8 cellular contexts compared by ENCODE assay signal in genomic region chr20:34364013-34364382, GRCh38. TPM values are rescaled to one million over a fixed set of nuclear protein-coding genes. Genes with fewer than 3 reads are reported as not detected.
DNase-seq lines count a peak whose midpoint lies in the region; ATAC-seq and FAIRE-seq lines count a peak whose summit lies in the region.

No MANE protein-coding gene starts in this region.

- peaks cover 53% of the 10 kb centered on the region for H3K4me1 Mint-ChIP-seq in activated naive CD8-positive, alpha-beta T cell treated with anti-CD3 and anti-CD28 coated beads, Interleukin-2, amount 50 U/mL, for 24 hours
- peaks cover 44% of the 10 kb centered on the region for H3K4me1 Mint-ChIP-seq in stimulated activated effector memory CD8-positive, alpha-beta T cell treated with anti-CD3 and anti-CD28 coated beads, Interleukin-12 subunit alpha, Interleukin-12 subunit beta, amount 100 ng/mL, for 72 hours

- H3K36me3 ChIP-seq in HUES6 (ENCODE audit: control insufficient read depth, insufficient read depth, low read length) (peaks cover 9% of the 10 kb centered on the region), iPS-15b (ENCODE audit: control insufficient read depth, insufficient read depth, low read length) (peaks cover 3% of the 10 kb centered on the region)

- no peak for ATAC-seq in activated naive CD8-positive, alpha-beta T cell treated with anti-CD3 and anti-CD28 coated beads, Interleukin-2, amount 50 U/mL, for 24 hours
- ATAC-seq in stimulated activated effector memory CD8-positive, alpha-beta T cell treated with anti-CD3 and anti-CD28 coated beads, Interleukin-12 subunit alpha, Interleukin-12 subunit beta, amount 100 ng/mL, for 72 hours = no peak
- ATAC-seq in GM19455 (IDR thresholded peaks at IDR 0.05; ENCODE audit: unreplicated experiment) = no peak

- H3K4me3 ChIP-seq in HUES6 (ENCODE audit: low read depth, low read length) (peak overlapping the region; percentile 99), iPS-15b (ENCODE audit: low read depth, low read length) (peak overlapping the region; percentile 89)

- H3K36me3 Mint-ChIP-seq in activated naive CD8-positive, alpha-beta T cell treated with anti-CD3 and anti-CD28 coated beads, Interleukin-2, amount 50 U/mL, for 24 hours (ENCODE audit: low read depth) = peaks cover 26% of the 10 kb centered on the region
- peaks cover 35% of the 10 kb centered on the region for H3K36me3 Mint-ChIP-seq in stimulated activated effector memory CD8-positive, alpha-beta T cell treated with anti-CD3 and anti-CD28 coated beads, Interleukin-12 subunit alpha, Interleukin-12 subunit beta, amount 100 ng/mL, for 72 hours

- no peak overlapping the region for H3K27ac ChIP-seq in HUES6 (ENCODE audit: low read depth, low read length)

- peak; percentile 33 for DNase-seq in AG08396 (ENCODE audit: low spot score)
- peak; percentile 44 for DNase-seq in activated naive CD8-positive, alpha-beta T cell treated with anti-CD3 and anti-CD28 coated beads, Interleukin-2, amount 50 U/mL, for 24 hours
- DNase-seq in stimulated activated effector memory CD8-positive, alpha-beta T cell treated with anti-CD3 and anti-CD28 coated beads, Interleukin-12 subunit alpha, Interleukin-12 subunit beta, amount 100 ng/mL, for 72 hours (ENCODE audit: low spot score in 2 of 2) = no peak
- DNase-seq in DMS153 treated with DMSO at 0.1 percent for 48 hours (lab: John Stamatoyannopoulos, UW; ENCODE audit: unreplicated experiment) = no peak
- no peak for DNase-seq in frontal cortex (ENCODE audit: low spot score in 2 of 2)

- no peaks in the 10 kb centered on the region for H3K27me3 Mint-ChIP-seq in activated naive CD8-positive, alpha-beta T cell treated with anti-CD3 and anti-CD28 coated beads, Interleukin-2, amount 50 U/mL, for 24 hours

- H3K9ac ChIP-seq in HUES6 (ENCODE audit: low read length) (peak overlapping the region; percentile 98), iPS-15b (ENCODE audit: low read depth, low read length) (peak overlapping the region; percentile 81)

- peak overlapping the region; percentile 88 for H3K27ac Mint-ChIP-seq in activated naive CD8-positive, alpha-beta T cell treated with anti-CD3 and anti-CD28 coated beads, Interleukin-2, amount 50 U/mL, for 24 hours
- H3K27ac Mint-ChIP-seq in stimulated activated effector memory CD8-positive, alpha-beta T cell treated with anti-CD3 and anti-CD28 coated beads, Interleukin-12 subunit alpha, Interleukin-12 subunit beta, amount 100 ng/mL, for 72 hours = peak overlapping the region; percentile 100

- H3K27me3 ChIP-seq in HUES6 (ENCODE audit: control insufficient read depth, insufficient read depth, low read length) (no peaks in the 10 kb centered on the region), iPS-15b (ENCODE audit: control insufficient read depth, insufficient read depth, low read length) (no peaks in the 10 kb centered on the region)

- FAIRE-seq in frontal cortex (lab: Jason Lieb, UNC) = no peak

- peaks cover 9% of the 10 kb centered on the region; the same call in 1 of the 2 replicates for H3K4me1 ChIP-seq in HUES6 (ENCODE audit: control insufficient read depth, insufficient read depth, low read length)
- peaks cover 7% of the 10 kb centered on the region for H3K4me1 ChIP-seq in iPS-15b (ENCODE audit: control insufficient read depth, insufficient read depth, low read length)

- peak overlapping the region; percentile 100 for H3K4me3 Mint-ChIP-seq in activated naive CD8-positive, alpha-beta T cell treated with anti-CD3 and anti-CD28 coated beads, Interleukin-2, amount 50 U/mL, for 24 hours
- peak overlapping the region; percentile 97 for H3K4me3 Mint-ChIP-seq in stimulated activated effector memory CD8-positive, alpha-beta T cell treated with anti-CD3 and anti-CD28 coated beads, Interleukin-12 subunit alpha, Interleukin-12 subunit beta, amount 100 ng/mL, for 72 hours

- H3K9me3 ChIP-seq in HUES6 (ENCODE audit: control insufficient read depth, insufficient read depth, low read depth, low read length) = no peaks in the 10 kb centered on the region
- H3K9me3 ChIP-seq in iPS-15b (ENCODE audit: control insufficient read depth, insufficient read depth, low read length) = no peaks in the 10 kb centered on the region

- H3K9me3 Mint-ChIP-seq in activated naive CD8-positive, alpha-beta T cell treated with anti-CD3 and anti-CD28 coated beads, Interleukin-2, amount 50 U/mL, for 24 hours = no peaks in the 10 kb centered on the region
- no peaks in the 10 kb centered on the region for H3K9me3 Mint-ChIP-seq in stimulated activated effector memory CD8-positive, alpha-beta T cell treated with anti-CD3 and anti-CD28 coated beads, Interleukin-12 subunit alpha, Interleukin-12 subunit beta, amount 100 ng/mL, for 72 hours

RNA-seq across cellular contexts. Expression of gene ITCH, which starts 0.9 kb away (rescaled TPM):
- total RNA-seq in frontal cortex = 102 TPM

Comparison
In these comparisons a context has a peak if more than half of its experiments do, and no peak if none do; other contexts are left out.
1. DNase-seq: peak in AG08396 (single experiment) and activated naive CD8-positive, alpha-beta T cell treated with anti-CD3 and anti-CD28 coated beads, Interleukin-2, amount 50 U/mL, for 24 hours (single experiment); none in stimulated activated effector memory CD8-positive, alpha-beta T cell treated with anti-CD3 and anti-CD28 coated beads, Interleukin-12 subunit alpha, Interleukin-12 subunit beta, amount 100 ng/mL, for 72 hours (0 of 2), DMS153 treated with DMSO at 0.1 percent for 48 hours (single experiment) and frontal cortex (0 of 2).